18 cellular contexts compared by ENCODE assay signal in genomic region chr3:50167782-50168317, GRCh38. TPM values are rescaled to one million over a fixed set of nuclear protein-coding genes. Genes with fewer than 3 reads are reported as not detected.
DNase-seq lines count a peak whose midpoint lies in the region; ATAC-seq and TF ChIP-seq lines count a peak whose summit lies in the region.
"Had no signal": no experiment of that assay in that cellular context is flagged by ENCODE, and none has a peak within 500 bp of the region (broad histone marks: within the 10 kb centered on the region; RNA-seq: fewer than 3 reads in every experiment).

No MANE protein-coding gene starts in this region.

- H2BK12ac ChIP-seq in H9 (ENCODE audit: insufficient read length, low read depth, low read length): no peak overlapping the region

- no peak overlapping the region for H3K4ac ChIP-seq in H9 (ENCODE audit: low read depth, low read length)

- intact Hi-C loops in left lung (cut with DNase I): no loop called here

- H3K79me2 ChIP-seq in H9 (ENCODE audit: insufficient read depth, low read length): no peaks in the 10 kb centered on the region

- H3K27me3 Mint-ChIP-seq in H9 (ENCODE audit: low read depth): no peaks in the 10 kb centered on the region; the same call in 1 of the 2 replicates

- no peak overlapping the region for H3K18ac ChIP-seq in H9 (ENCODE audit: insufficient read length, low read depth, low read length)

- H4K8ac ChIP-seq in H9 (replicated peaks; ENCODE audit: insufficient read length, low read depth, low read length): no peak overlapping the region

- no peaks in the 10 kb centered on the region for H3K9me3 Mint-ChIP-seq in H9
- no peaks in the 10 kb centered on the region for H3K9me3 Mint-ChIP-seq in stimulated activated effector memory CD8-positive, alpha-beta T cell treated with anti-CD3 and anti-CD28 coated beads, Interleukin-12 subunit alpha, Interleukin-12 subunit beta, amount 100 ng/mL, for 72 hours
- H3K9me3 Mint-ChIP-seq: CD8-positive, alpha-beta T cell had no signal

- H3K27ac ChIP-seq in H9 (ENCODE audit: insufficient read length, low read depth, low read length): no peak overlapping the region
- H3K27ac ChIP-seq in VCaP: peak overlapping the region; percentile 75; the same call in 1 of the 2 replicates
- H3K27ac ChIP-seq in left lung: peak overlapping the region; percentile 60 to 73
- peak overlapping the region in 2 of 4 donors; percentile 49 to 72 for H3K27ac ChIP-seq in Peyer's patch
- H3K27ac ChIP-seq: SJSA1 had no signal

- H3K4me3 Mint-ChIP-seq in H9: peak overlapping the region in 1 of 2 experiments; percentile 48; a peak in 2 of 5 replicates
- no peak overlapping the region for H3K4me3 Mint-ChIP-seq in stimulated activated effector memory CD8-positive, alpha-beta T cell treated with anti-CD3 and anti-CD28 coated beads, Interleukin-12 subunit alpha, Interleukin-12 subunit beta, amount 100 ng/mL, for 72 hours
- H3K4me3 Mint-ChIP-seq: CD8-positive, alpha-beta T cell had no signal

- no peak overlapping the region for H2AFZ ChIP-seq in H9 (ENCODE audit: low read length)

- DNase-seq in H9 (no peak), left lung (no peak), Peyer's patch (no peak), RPMI8226 (no peak)
- no peak for DNase-seq in stimulated activated effector memory CD8-positive, alpha-beta T cell treated with anti-CD3 and anti-CD28 coated beads, Interleukin-12 subunit alpha, Interleukin-12 subunit beta, amount 100 ng/mL, for 72 hours (ENCODE audit: low spot score in 2 of 2)
- no peak for DNase-seq in activated naive CD4-positive, alpha-beta T cell (lab: John Stamatoyannopoulos, UW)
- DNase-seq: activated gamma-delta T cell treated with Interleukin-2 at 50 U/mL for 16 hours; caudate nucleus; CD8-positive, alpha-beta T cell; NCI-H1436; NCI-H524 treated with DMSO at 0.1 percent for 48 hours; stimulated activated CD4-positive, alpha-beta T cell treated with anti-CD3 and anti-CD28 coated beads, Interleukin-4, amount 100 ng/mL, for 4 hours; stimulated activated naive CD4-positive, alpha-beta T cell had no signal

- TF ChIP-seq CTCF in H9 (conservative IDR thresholded peaks at IDR 0.05): no peak
- no peak for TF ChIP-seq CTCF in VCaP (conservative IDR thresholded peaks at IDR 0.05)
- TF ChIP-seq CTCF in left lung (IDR thresholded peaks at IDR 0.05): no peak
- no peak for TF ChIP-seq CTCF in Peyer's patch (IDR thresholded peaks at IDR 0.05)

- H2AK5ac ChIP-seq in H9 (ENCODE audit: insufficient read length, low read length): no peak overlapping the region

- H3K9ac ChIP-seq in H9 (ENCODE audit: extremely low read depth, insufficient read length, low read length): no peak overlapping the region

- H3K27ac Mint-ChIP-seq in H9: peak overlapping the region; percentile 33 to 76 (median 70); a peak in 4 of 7 replicates
- peak overlapping the region; percentile 33 for H3K27ac Mint-ChIP-seq in stimulated activated effector memory CD8-positive, alpha-beta T cell treated with anti-CD3 and anti-CD28 coated beads, Interleukin-12 subunit alpha, Interleukin-12 subunit beta, amount 100 ng/mL, for 72 hours
- H3K27ac Mint-ChIP-seq: CD8-positive, alpha-beta T cell had no signal

- H2BK120ac ChIP-seq in H9 (ENCODE audit: low read depth, low read length, poor library complexity, severe bottlenecking): no peak overlapping the region

- H3K23me2 ChIP-seq in H9 (ENCODE audit: insufficient read length, low read depth, low read length, poor library complexity, severe bottlenecking): no peaks in the 10 kb centered on the region

- no peak overlapping the region for H4K5ac ChIP-seq in H9 (ENCODE audit: insufficient read length, low read depth, low read length)

- H3K4me3 ChIP-seq in left lung (no peak overlapping the region), Peyer's patch (no peak overlapping the region)
- H3K4me3 ChIP-seq: SJSA1 had no signal

- peaks cover 0 to 14% (median 10%) of the 10 kb centered on the region in 3 experiments for H3K36me3 Mint-ChIP-seq in H9 (ENCODE audit: insufficient read depth in 1 of 3, low read depth in 3 of 3)
- H3K36me3 Mint-ChIP-seq in stimulated activated effector memory CD8-positive, alpha-beta T cell treated with anti-CD3 and anti-CD28 coated beads, Interleukin-12 subunit alpha, Interleukin-12 subunit beta, amount 100 ng/mL, for 72 hours: no peaks in the 10 kb centered on the region
- H3K36me3 Mint-ChIP-seq: CD8-positive, alpha-beta T cell had no signal

- H3K4me2 ChIP-seq in H9 (ENCODE audit: insufficient read depth, insufficient read length, low read length): no peak overlapping the region

- H2BK15ac ChIP-seq in H9 (ENCODE audit: low read depth, low read length): no peak overlapping the region

- TF ChIP-seq POLR2A in Peyer's patch (IDR thresholded peaks at IDR 0.05): no peak

- H3K23ac ChIP-seq in H9 (ENCODE audit: insufficient read length, low read depth, low read length): no peak overlapping the region

- peaks cover 34 to 53% of the 10 kb centered on the region in 2 experiments for H3K4me1 Mint-ChIP-seq in H9
- H3K4me1 Mint-ChIP-seq in stimulated activated effector memory CD8-positive, alpha-beta T cell treated with anti-CD3 and anti-CD28 coated beads, Interleukin-12 subunit alpha, Interleukin-12 subunit beta, amount 100 ng/mL, for 72 hours: no peaks in the 10 kb centered on the region

- no CpG with 5 or more reads among the region's 7 CpGs for WGBS in H9 (ENCODE audit: extremely low coverage, insufficient read length, low lambda C conversion rate)

- H4K20me1 ChIP-seq in H9 (ENCODE audit: control insufficient read depth, insufficient read depth, insufficient read length): no peaks in the 10 kb centered on the region

- H3K4me1 ChIP-seq in H9 (ENCODE audit: insufficient read depth, low read length) (peaks cover 7% of the 10 kb centered on the region; the same call in 1 of the 2 replicates), left lung (peaks cover 35 to 82% of the 10 kb centered on the region in 2 donors), Peyer's patch (peaks cover 0 to 92% (median 11%) of the 10 kb centered on the region in 4 donors)

- H3K56ac ChIP-seq in H9 (ENCODE audit: insufficient read length, low read depth, low read length): no peak overlapping the region

- no peak overlapping the region for H2BK5ac ChIP-seq in H9 (ENCODE audit: insufficient read length, low read length)

- H3K36me3 ChIP-seq in left lung (no peaks in the 10 kb centered on the region), Peyer's patch (no peaks in the 10 kb centered on the region)
- H3K36me3 ChIP-seq: SJSA1 had no signal

- H3K9me3 ChIP-seq in H9 (ENCODE audit: control insufficient read depth, low read depth, low read length) (no peaks in the 10 kb centered on the region), left lung (no peaks in the 10 kb centered on the region), Peyer's patch (no peaks in the 10 kb centered on the region)
- H3K9me3 ChIP-seq: SJSA1 had no signal

- H3K27me3 ChIP-seq in H9 (ENCODE audit: insufficient read depth, low read length) (no peaks in the 10 kb centered on the region), left lung (no peaks in the 10 kb centered on the region), Peyer's patch (no peaks in the 10 kb centered on the region)
- H3K27me3 ChIP-seq: SJSA1 had no signal

- no peak overlapping the region for H3K14ac ChIP-seq in H9 (ENCODE audit: insufficient read depth, low read length)

- no peak for ATAC-seq in left lung
- no peak for ATAC-seq in stimulated activated effector memory CD8-positive, alpha-beta T cell treated with anti-CD3 and anti-CD28 coated beads, Interleukin-12 subunit alpha, Interleukin-12 subunit beta, amount 100 ng/mL, for 72 hours
- no peak for ATAC-seq in HG02678 (IDR thresholded peaks at IDR 0.05; ENCODE audit: unreplicated experiment)
- ATAC-seq: CD8-positive, alpha-beta T cell; HCT116 had no signal

- no peak overlapping the region for H4K91ac ChIP-seq in H9 (ENCODE audit: insufficient read length, low read depth, low read length)

- H3K79me1 ChIP-seq in H9 (ENCODE audit: insufficient read depth, low read depth, low read length, poor library complexity, severe bottlenecking): no peaks in the 10 kb centered on the region

- H3T11ph ChIP-seq in H9 (ENCODE audit: low read length): no peak overlapping the region

- no peak overlapping the region for H2BK20ac ChIP-seq in H9 (ENCODE audit: low read depth, low read length, poor library complexity, severe bottlenecking)

RNA-seq across cellular contexts. Expression of gene SEMA3F, which starts 12.7 kb away (rescaled TPM):
- total RNA-seq in H9 (2021): 11.9 and 14.3 TPM in 2 replicates
- 10 to 100 TPM; 26.0 to 56.2 TPM for total RNA-seq in left lung
- 10 to 100 TPM; 21.2 to 41.0 (median 23.2) TPM for total RNA-seq in Peyer's patch

RNA-seq across cellular contexts. Expression of gene GNAT1, which starts 23.6 kb away (rescaled TPM):
- total RNA-seq in H9 (2021) (0.18 TPM in 1 of 2 replicates, not detected in the other), left lung (not detected), Peyer's patch (not detected)
- total RNA-seq: mononuclear cell, SJSA1 had no signal

RNA-seq across cellular contexts. Expression of gene SLC38A3, which starts 37.2 kb away (rescaled TPM):
- total RNA-seq in H9 (2021) (1.4 and 3.2 TPM in 2 replicates), left lung (under 1 TPM in 1 of 2 donors, not detected in 1; 0.23 TPM), Peyer's patch (1 to 10 TPM in 1 of 4 donors, not detected in 3; 1.3 TPM)
- total RNA-seq: mononuclear cell, SJSA1 had no signal
